In the genomic region with DNA sequence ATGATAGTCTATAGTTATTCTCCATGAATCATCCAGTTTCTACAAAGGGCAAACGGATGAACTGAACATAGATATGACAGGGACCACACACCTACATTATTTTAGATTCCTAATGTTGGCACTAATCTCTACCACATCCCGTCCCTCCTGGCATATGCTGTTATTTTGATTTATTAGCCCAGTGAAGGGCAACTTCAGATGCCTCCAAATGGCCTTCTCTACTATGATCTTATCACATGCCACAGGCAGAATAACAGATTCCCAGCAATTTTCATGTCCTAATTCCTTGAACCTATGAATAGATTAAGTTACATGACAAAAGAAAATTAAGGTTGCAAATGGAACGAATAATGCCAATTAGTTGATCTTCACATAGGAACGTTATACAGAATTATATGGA, we compare ENCODE assay signal across 25 cellular contexts.
"Had no signal": no experiment of that assay in that cellular context is flagged by ENCODE, and none has a peak within 500 bp of the region (broad histone marks: within the 10 kb centered on the region; RNA-seq: fewer than 3 reads in every experiment).

No MANE protein-coding gene starts in this region.

- ATAC-seq: effector memory CD8-positive, alpha-beta T cell; esophagus mucosa; foreskin keratinocyte; gastrocnemius medialis; gastroesophageal sphincter; heart left ventricle; heart right ventricle had no signal

- H3K4me1 ChIP-seq: colonic mucosa, esophagus muscularis mucosa, esophagus squamous epithelium, foreskin keratinocyte, gastrocnemius medialis, gastroesophageal sphincter, heart left ventricle, heart right ventricle had no signal

- H3K9me3 ChIP-seq: colonic mucosa, esophagus muscularis mucosa, esophagus squamous epithelium, gastrocnemius medialis, gastroesophageal sphincter, heart left ventricle, heart right ventricle had no signal

- H3K4me3 ChIP-seq: colonic mucosa, coronary artery, dorsolateral prefrontal cortex, esophagus muscularis mucosa, esophagus squamous epithelium, gastrocnemius medialis, gastroesophageal sphincter, heart left ventricle, heart right ventricle, hepatocyte had no signal

- H3K36me3 ChIP-seq: colonic mucosa, esophagus muscularis mucosa, esophagus squamous epithelium, gastrocnemius medialis, gastroesophageal sphincter, heart left ventricle, heart right ventricle had no signal

- DNase-seq: colonic mucosa; cortex of kidney; dermis blood vessel endothelial cell; dorsolateral prefrontal cortex; effector CD4-positive, alpha-beta T cell; effector CD8-positive, alpha-beta T cell; effector memory CD4-positive, alpha-beta T cell; effector memory CD8-positive, alpha-beta T cell; endodermal cell; erythroblast; esophagus squamous epithelium; foreskin fibroblast; foreskin keratinocyte; foreskin melanocyte; gastrocnemius medialis; glutamatergic neuron; head of caudate nucleus; heart left ventricle; heart right ventricle had no signal

- H3K27ac ChIP-seq: colonic mucosa, coronary artery, dorsolateral prefrontal cortex, epithelial cell of prostate, esophagus muscularis mucosa, esophagus squamous epithelium, foreskin keratinocyte, gastrocnemius medialis, gastroesophageal sphincter, heart left ventricle, heart right ventricle, hepatocyte had no signal

- H3K4me2 ChIP-seq: hepatocyte had no signal

- H3K27me3 ChIP-seq: colonic mucosa, esophagus muscularis mucosa, esophagus squamous epithelium, foreskin keratinocyte, gastrocnemius medialis, gastroesophageal sphincter, heart left ventricle, heart right ventricle, hepatocyte had no signal

- H2AFZ ChIP-seq: hepatocyte had no signal

- H3K79me2 ChIP-seq: hepatocyte had no signal
